ENCODE assay signal across 1 cellular context in genomic region chr17:3994221-3994576, GRCh38.
TF ChIP-seq lines count a peak whose summit lies in the region.

No MANE protein-coding gene starts in this region.

TF ChIP-seq in A549, 52 proteins besides CTCF, POLR2A, EP300 and RAD21 (continued from another document):
- no peak for TF ChIP-seq HMGXB4 (CRISPR knock-in tag; IDR thresholded peaks at IDR 0.05; ENCODE audit: borderline replicate concordance)
- TF ChIP-seq RCOR1 (IDR thresholded peaks at IDR 0.05; ENCODE audit: low read depth, low read length) = no peak
- TF ChIP-seq FOSB (CRISPR knock-in tag; IDR thresholded peaks at IDR 0.05) = no peak
- no peak for TF ChIP-seq GATA3 (IDR thresholded peaks at IDR 0.05; ENCODE audit: borderline replicate concordance)
- TF ChIP-seq CBX8 (IDR thresholded peaks at IDR 0.05) = no peak
TF ChIP-seq in A549: peak in this region for 0.
